ENCODE assay signal across 8 cellular contexts in the genomic region with DNA sequence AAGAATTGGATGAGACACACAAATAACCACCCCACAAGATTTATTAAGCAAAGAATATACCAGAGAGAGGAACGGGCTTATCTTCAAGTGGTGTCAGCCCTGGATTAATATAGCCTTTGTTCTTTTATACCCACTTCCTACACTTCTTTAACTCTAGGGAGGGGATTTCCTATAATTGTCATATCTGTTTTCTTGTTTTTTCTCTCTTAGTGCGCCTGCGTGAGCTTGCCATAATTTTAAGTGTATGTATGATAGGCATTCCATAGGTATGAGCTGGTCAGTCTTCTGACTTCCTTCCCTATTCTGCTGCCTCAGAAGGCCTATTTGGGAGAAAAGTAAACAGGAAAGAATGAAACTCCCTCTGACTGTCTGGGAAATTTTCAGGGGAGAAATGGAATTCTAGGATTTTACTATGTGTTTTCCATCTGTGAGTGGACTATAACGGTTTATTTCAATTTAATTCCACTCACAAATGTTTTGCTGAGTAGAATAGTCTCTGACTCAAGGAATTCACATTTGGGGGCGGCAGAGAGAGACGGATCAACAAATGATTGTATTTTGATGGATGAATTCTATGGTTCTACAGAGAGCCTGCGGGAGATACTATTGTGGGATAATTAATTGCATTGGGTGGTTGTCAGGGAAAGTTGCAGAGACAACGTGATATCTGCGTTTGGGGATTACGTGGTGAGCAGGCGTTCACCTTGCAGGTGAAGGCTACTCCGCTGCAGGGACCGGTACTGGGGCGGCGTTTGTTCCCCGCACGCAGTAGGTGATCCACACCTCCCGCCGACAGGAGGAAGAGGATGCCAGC. TPM values are rescaled to one million over a fixed set of nuclear protein-coding genes. Genes with fewer than 3 reads are reported as not detected.
A peak's percentile ranks its signal among the peaks of the same experiment; 100 is the strongest.
DNase-seq lines count a peak whose midpoint lies in the region; ATAC-seq and TF ChIP-seq lines count a peak whose summit lies in the region.

No MANE protein-coding gene starts in this region.

- peak; percentile 35 to 41 for ATAC-seq in CD4-positive, CD25-positive, alpha-beta regulatory T cell (ENCODE audit: low read depth in 2 of 2)
- ATAC-seq in GM21447 (IDR thresholded peaks at IDR 0.05; ENCODE audit: unreplicated experiment) (peak; percentile 13), GM19455 (IDR thresholded peaks at IDR 0.05; ENCODE audit: unreplicated experiment) (no peak), GM19328 (IDR thresholded peaks at IDR 0.05; ENCODE audit: unreplicated experiment) (no peak)

- H3K79me2 ChIP-seq in osteoblast (ENCODE audit: insufficient read depth, low read length), result peaks cover 44% of the 10 kb centered on the region

- H3K4me3 ChIP-seq in CD4-positive, CD25-positive, alpha-beta regulatory T cell (ENCODE audit: low read depth, low read length), result peak overlapping the region; percentile 98
- H3K4me3 ChIP-seq in MG63 (peak overlapping the region; percentile 86), fibroblast of mammary gland (ENCODE audit: control insufficient read depth, low read depth, low read length) (peak overlapping the region; percentile 80), osteoblast (ENCODE audit: insufficient read depth, low read length) (peak overlapping the region; percentile 78)

- H3K27ac Mint-ChIP-seq in CD4-positive, CD25-positive, alpha-beta regulatory T cell, result peak overlapping the region; percentile 95 to 98 (median 96)

- H4K20me1 ChIP-seq in osteoblast (ENCODE audit: insufficient read depth, low read length), result no peaks in the 10 kb centered on the region

- H3K27me3 ChIP-seq in CD4-positive, CD25-positive, alpha-beta regulatory T cell (ENCODE audit: control insufficient read depth, insufficient read depth, low read length), result no peaks in the 10 kb centered on the region
- H3K27me3 ChIP-seq in MG63, result no peaks in the 10 kb centered on the region
- no peaks in the 10 kb centered on the region for H3K27me3 ChIP-seq in osteoblast (ENCODE audit: insufficient read depth, low read length)

- peak overlapping the region; percentile 91 for H2AFZ ChIP-seq in osteoblast (ENCODE audit: low read length)

- H3K27ac ChIP-seq in CD4-positive, CD25-positive, alpha-beta regulatory T cell (ENCODE audit: insufficient read depth, low read length, poor library complexity, severe bottlenecking), result peak overlapping the region; percentile 94
- H3K27ac ChIP-seq in osteoblast (ENCODE audit: low read depth, low read length), result peak overlapping the region; percentile 92

- H3K9me3 Mint-ChIP-seq in CD4-positive, CD25-positive, alpha-beta regulatory T cell, result peaks cover 0 to 14% (median 0%) of the 10 kb centered on the region in 7 donors

- peak; percentile 40 to 83 (median 69) for DNase-seq in CD4-positive, CD25-positive, alpha-beta regulatory T cell
- DNase-seq in MG63 (peak; percentile 45), activated T-cell treated with anti-CD3 and anti-CD28 coated beads for 1 hour (ENCODE audit: low read depth) (peak; percentile 33), fibroblast of mammary gland (ENCODE audit: low read depth) (peak; percentile 93), osteoblast (ENCODE audit: insufficient read length, low spot score, missing footprints) (peak; percentile 81)

- H3K4me1 ChIP-seq in CD4-positive, CD25-positive, alpha-beta regulatory T cell (ENCODE audit: control insufficient read depth, insufficient read depth, low read length, poor library complexity, severe bottlenecking), result peaks cover 35% of the 10 kb centered on the region
- H3K4me1 ChIP-seq in osteoblast (ENCODE audit: insufficient read depth, low read length), result peaks cover 24% of the 10 kb centered on the region

- peaks cover 21 to 69% (median 44%) of the 10 kb centered on the region in 4 donors for H3K4me1 Mint-ChIP-seq in CD4-positive, CD25-positive, alpha-beta regulatory T cell

- H3K27me3 Mint-ChIP-seq in CD4-positive, CD25-positive, alpha-beta regulatory T cell, result no peaks in the 10 kb centered on the region

- H3K4me2 ChIP-seq in osteoblast (ENCODE audit: insufficient read depth, low read length), result peak overlapping the region; percentile 93

- peaks cover 0 to 2% of the 10 kb centered on the region in 2 experiments for H3K9me3 ChIP-seq in CD4-positive, CD25-positive, alpha-beta regulatory T cell (ENCODE audit: control insufficient read depth in 2 of 2, low read length in 2 of 2)
- H3K9me3 ChIP-seq in MG63, result no peaks in the 10 kb centered on the region
- H3K9me3 ChIP-seq in osteoblast (ENCODE audit: low read depth, low read length), result no peaks in the 10 kb centered on the region

- peaks cover 22% of the 10 kb centered on the region for H3K36me3 Mint-ChIP-seq in CD4-positive, CD25-positive, alpha-beta regulatory T cell

- peaks cover 9% of the 10 kb centered on the region for H3K36me3 ChIP-seq in CD4-positive, CD25-positive, alpha-beta regulatory T cell (ENCODE audit: control insufficient read depth, insufficient read depth, low read length)
- peaks cover 6% of the 10 kb centered on the region for H3K36me3 ChIP-seq in MG63
- peaks cover 6% of the 10 kb centered on the region for H3K36me3 ChIP-seq in osteoblast (ENCODE audit: insufficient read depth, low read length)

- H3K4me3 Mint-ChIP-seq in CD4-positive, CD25-positive, alpha-beta regulatory T cell, result peak overlapping the region; percentile 90 to 100 (median 94)

- TF ChIP-seq CTCF in fibroblast of mammary gland (conservative IDR thresholded peaks at IDR 0.05; ENCODE audit: control insufficient read depth, insufficient read depth, low read depth, low read length), result no peak
- no peak for TF ChIP-seq CTCF in osteoblast (IDR thresholded peaks at IDR 0.05; ENCODE audit: extremely low read depth, low read depth, low read length)

RNA-seq across cellular contexts. Expression of a gene that starts 0.6 kb away (rescaled TPM):
- total RNA-seq in CD4-positive, CD25-positive, alpha-beta regulatory T cell, result 23.9 TPM
- 10 to 100 TPM in 3 of 4 donors, 1 to 10 TPM in 1; 9.3 to 13.6 (median 10.4) TPM for polyA plus RNA-seq in CD4-positive, CD25-positive, alpha-beta regulatory T cell
- 1.2 and 8.6 TPM in 2 replicates for total RNA-seq in MG63 (2014; rRNA removed; shearing (Covaris generic); ENCODE audit: low replicate concordance)
- 10.1 and 10.3 TPM in 2 replicates for total RNA-seq in osteoblast

Comparison
In these comparisons a context has a peak if more than half of its experiments do, and no peak if none do; other contexts are left out.
1. ATAC-seq: peak in CD4-positive, CD25-positive, alpha-beta regulatory T cell (2 of 2) and GM21447 (single experiment); none in GM19455 (single experiment) and GM19328 (single experiment).
2. DNase-seq: peak in every context shown above with its lines; median percentile 93 in fibroblast of mammary gland; 81 in osteoblast; 69 in CD4-positive, CD25-positive, alpha-beta regulatory T cell; 45 in MG63; 33 in activated T-cell treated with anti-CD3 and anti-CD28 coated beads for 1 hour.
3. Peak in every context shown above with its lines, with median percentiles within 50 percentile points of each other: H3K4me3 ChIP-seq.